8 cellular contexts compared by ENCODE assay signal in the genomic region with DNA sequence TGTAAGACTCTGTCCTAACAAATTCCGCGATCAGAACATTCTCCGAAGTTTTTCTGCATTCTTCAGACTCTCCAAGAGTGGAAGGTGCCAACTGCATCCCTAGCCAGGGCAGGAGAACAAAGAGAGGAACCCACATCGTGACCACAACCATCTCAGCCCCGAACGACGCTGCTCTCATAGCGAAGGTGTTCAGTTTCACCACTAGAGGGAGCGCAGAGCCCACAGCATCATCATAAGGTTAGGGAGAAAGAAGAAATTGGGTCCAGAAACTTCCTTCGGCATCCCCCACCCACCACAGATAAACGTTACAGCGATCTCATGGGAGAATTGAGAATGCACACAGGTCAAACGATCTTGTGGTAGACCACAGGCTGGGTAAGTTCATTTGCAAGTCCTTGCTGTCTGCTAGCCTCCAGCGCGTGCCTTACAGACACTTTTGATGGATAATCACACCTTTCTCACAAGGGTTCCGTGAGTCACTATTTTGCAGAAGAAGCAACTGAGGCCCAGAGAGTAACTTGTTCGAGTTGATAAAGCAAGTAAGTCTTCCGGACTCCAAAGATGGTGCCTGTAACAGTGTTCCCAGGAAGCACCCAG. TPM values are rescaled to one million over a fixed set of nuclear protein-coding genes. Genes with fewer than 3 reads are reported as not detected.
DNase-seq lines count a peak whose midpoint lies in the region; ATAC-seq, FAIRE-seq and TF ChIP-seq lines count a peak whose summit lies in the region.

No MANE protein-coding gene starts in this region.

- no peak overlapping the region for H3K4me3 ChIP-seq in NT2/D1 (ENCODE audit: insufficient read length, low read depth)

- H3K9ac ChIP-seq in NT2/D1 (ENCODE audit: insufficient read length, low read depth), result no peak overlapping the region

- peak; percentile 87 for FAIRE-seq in HTR-8/SVneo (lab: Jason Lieb, UNC)

- POLR2A ChIA-PET in GM10248 (lab: Yijun Ruan, JAX), result no interaction called here

- CTCF ChIA-PET in GM10248 (lab: Yijun Ruan, JAX), result interaction anchor here (0.6 to 1.3 kb wide), 4 partner anchors 47 to 1042 kb away, joined by 3 to 7 read pairs (median 4); no protein-coding TSS in a partner anchor

- no peak overlapping the region for H3K27ac ChIP-seq in epithelial cell of prostate

- no peaks in the 10 kb centered on the region for H3K36me3 ChIP-seq in NT2/D1 (ENCODE audit: insufficient read depth, insufficient read length, low read length)

- peaks cover 10% of the 10 kb centered on the region for H3K9me3 ChIP-seq in NT2/D1 (ENCODE audit: insufficient read depth, low read length)

- H3K27me3 ChIP-seq in NT2/D1 (ENCODE audit: insufficient read depth, insufficient read length), result peaks cover 4% of the 10 kb centered on the region

- DNase-seq in GM10248 (ENCODE audit: extremely low spot score) (peak; percentile 72), HTR-8/SVneo (ENCODE audit: insufficient read length, low spot score) (peak; percentile 77), NT2/D1 (ENCODE audit: low read depth, low spot score) (peak; percentile 80), epithelial cell of prostate (ENCODE audit: low read depth, low spot score) (peak; percentile 10), myocyte (ENCODE audit: low read depth) (peak; percentile 86)
- peak; percentile 15 for DNase-seq in activated CD8-positive, alpha-beta memory T cell treated with anti-CD3 and anti-CD28 coated beads, Interleukin-2, amount 50 U/mL, for 24 hours (ENCODE audit: extremely low read depth)
- peak; percentile 59 for DNase-seq in stimulated activated naive CD8-positive, alpha-beta T cell treated with anti-CD3 and anti-CD28 coated beads, Interleukin-15, Interleukin-2, amounts not matched to agents 100 U/mL and 50 U/mL, for 24 hours

- peaks cover 2% of the 10 kb centered on the region for H3K4me1 ChIP-seq in NT2/D1 (ENCODE audit: insufficient read depth, insufficient read length)

- ATAC-seq in stimulated activated naive CD8-positive, alpha-beta T cell treated with anti-CD3 and anti-CD28 coated beads, Interleukin-15, Interleukin-2, amounts not matched to agents 100 U/mL and 50 U/mL, for 24 hours, result peak; percentile 84
- ATAC-seq in GM21825 (IDR thresholded peaks at IDR 0.05; ENCODE audit: unreplicated experiment), result no peak

- peak; percentile 90 for TF ChIP-seq CTCF in GM10248 (IDR thresholded peaks at IDR 0.05; ENCODE audit: control extremely low read depth, extremely low read depth, low read depth, missing control alignments)

RNA-seq across cellular contexts. Expression of a gene that starts 53.7 kb away (rescaled TPM):
- total RNA-seq in myocyte, result 27.7 and 32.9 TPM in 2 replicates
- 59.0 TPM for polyA plus RNA-seq in myocyte (2012)

Comparison
In these comparisons a context has a peak if more than half of its experiments do, and no peak if none do; other contexts are left out.
1. DNase-seq: peak in every context shown above with its lines; median percentile 86 in myocyte; 80 in NT2/D1; 77 in HTR-8/SVneo; 72 in GM10248; 59 in stimulated activated naive CD8-positive, alpha-beta T cell treated with anti-CD3 and anti-CD28 coated beads, Interleukin-15, Interleukin-2, amounts not matched to agents 100 U/mL and 50 U/mL, for 24 hours; 15 in activated CD8-positive, alpha-beta memory T cell treated with anti-CD3 and anti-CD28 coated beads, Interleukin-2, amount 50 U/mL, for 24 hours; 10 in epithelial cell of prostate.